Comparison of ENCODE assay signal across 33 cellular contexts in genomic region chr3:44066806-44067205, GRCh38.
DNase-seq lines count a peak whose midpoint lies in the region; ATAC-seq, FAIRE-seq and TF ChIP-seq lines count a peak whose summit lies in the region.
"Had no signal": no experiment of that assay in that cellular context is flagged by ENCODE, and none has a peak within 500 bp of the region (broad histone marks: within the 10 kb centered on the region; RNA-seq: fewer than 3 reads in every experiment).

No MANE protein-coding gene starts in this region.

- no peak for ATAC-seq in HG03045 (IDR thresholded peaks at IDR 0.05; ENCODE audit: unreplicated experiment)
- ATAC-seq: heart left ventricle; sciatic nerve; stimulated activated effector memory CD8-positive, alpha-beta T cell treated with anti-CD3 and anti-CD28 coated beads, Interleukin-12 subunit alpha, Interleukin-12 subunit beta, amount 100 ng/mL, for 72 hours had no signal

- H3K4me3 ChIP-seq in bronchial epithelial cell (ENCODE audit: low read depth, low read length) (no peak overlapping the region), keratinocyte (ENCODE audit: control insufficient read depth in 2 of 3, extremely low read depth in 1 of 3, insufficient read depth in 2 of 3, low read depth in 1 of 3, low read length in 3 of 3) (no peak overlapping the region)
- H3K4me3 ChIP-seq: ascending aorta, GM23248, heart left ventricle, lung, neural progenitor cell, PC-9 had no signal

- no peak overlapping the region for H3K4me3 Mint-ChIP-seq in type B pancreatic cell
- H3K4me3 Mint-ChIP-seq: activated B cell treated with CpG ODN at 0.5 μM for 24 hours; activated naive CD8-positive, alpha-beta T cell treated with anti-CD3 and anti-CD28 coated beads for 36 hours; neural progenitor cell; stimulated activated effector memory CD8-positive, alpha-beta T cell treated with anti-CD3 and anti-CD28 coated beads, Interleukin-12 subunit alpha, Interleukin-12 subunit beta, amount 100 ng/mL, for 72 hours had no signal

- dilution Hi-C loops in keratinocyte (cut with MboI; ENCODE audit: extremely low pct_ligation_motif_present, low sequenced_read_pairs), result no loop called here

- H3K9me3 Mint-ChIP-seq in type B pancreatic cell, result peaks cover 4% of the 10 kb centered on the region
- H3K9me3 Mint-ChIP-seq: activated B cell treated with CpG ODN at 0.5 μM for 24 hours; activated naive CD8-positive, alpha-beta T cell treated with anti-CD3 and anti-CD28 coated beads for 36 hours; neural progenitor cell; stimulated activated effector memory CD8-positive, alpha-beta T cell treated with anti-CD3 and anti-CD28 coated beads, Interleukin-12 subunit alpha, Interleukin-12 subunit beta, amount 100 ng/mL, for 72 hours had no signal

- peaks cover 11% of the 10 kb centered on the region for H3K4me1 ChIP-seq in keratinocyte (ENCODE audit: control insufficient read depth, extremely low read depth, insufficient read depth, low read length)

- H3K27ac ChIP-seq in keratinocyte (ENCODE audit: control insufficient read depth, insufficient read depth, low read length), result no peak overlapping the region
- H3K27ac ChIP-seq: ascending aorta, C4-2B, GM23248, heart left ventricle, HL-60, KMS-11, neural progenitor cell, PC-9 had no signal

- H3K27ac Mint-ChIP-seq in type B pancreatic cell, result no peak overlapping the region
- H3K27ac Mint-ChIP-seq: activated B cell treated with CpG ODN at 0.5 μM for 24 hours; activated naive CD8-positive, alpha-beta T cell treated with anti-CD3 and anti-CD28 coated beads for 36 hours; neural progenitor cell; stimulated activated effector memory CD8-positive, alpha-beta T cell treated with anti-CD3 and anti-CD28 coated beads, Interleukin-12 subunit alpha, Interleukin-12 subunit beta, amount 100 ng/mL, for 72 hours had no signal

- H4K20me1 ChIP-seq in keratinocyte (ENCODE audit: control insufficient read depth, extremely low read depth, insufficient read depth, low read length), result no peaks in the 10 kb centered on the region

- no peak for FAIRE-seq in bronchial epithelial cell (lab: Jason Lieb, UNC)
- FAIRE-seq in keratinocyte (lab: Jason Lieb, UNC), result peak; percentile 76
- FAIRE-seq: endothelial cell of umbilical vein, GM12891 had no signal

- no peaks in the 10 kb centered on the region for H3K36me3 ChIP-seq in bronchial epithelial cell (ENCODE audit: control insufficient read depth, insufficient read depth, low read length)
- H3K36me3 ChIP-seq in keratinocyte (ENCODE audit: control insufficient read depth in 2 of 2, extremely low read depth in 1 of 2, insufficient read depth in 2 of 2, low read length in 2 of 2), result no peaks in the 10 kb centered on the region
- H3K36me3 ChIP-seq: ascending aorta, heart left ventricle, neural progenitor cell had no signal

- peaks cover 2% of the 10 kb centered on the region for H3K9me1 ChIP-seq in keratinocyte (ENCODE audit: control insufficient read depth, extremely low read depth, insufficient read depth, low read length)

- no peak for TF ChIP-seq CTCF in bronchial epithelial cell (IDR thresholded peaks at IDR 0.05; ENCODE audit: insufficient read depth, low read length, severe bottlenecking)
- no peak for TF ChIP-seq CTCF in keratinocyte (optimal IDR thresholded peaks at IDR 0.05 in 1 of 3, IDR thresholded peaks at IDR 0.05 in 1 of 3, conservative IDR thresholded peaks at IDR 0.05 in 1 of 3; ENCODE audit: extremely low read depth in 1 of 3, insufficient read depth in 2 of 3, low read length in 3 of 3)
- TF ChIP-seq CTCF in type B pancreatic cell (conservative IDR thresholded peaks at IDR 0.05), result no peak

- no peak overlapping the region for H2AFZ ChIP-seq in keratinocyte (ENCODE audit: control insufficient read depth, low read length)
- H2AFZ ChIP-seq: GM23248, neural progenitor cell, PC-9 had no signal

- H3K27me3 ChIP-seq in bronchial epithelial cell (ENCODE audit: control insufficient read depth, insufficient read depth, low read length), result no peaks in the 10 kb centered on the region
- H3K27me3 ChIP-seq in keratinocyte (ENCODE audit: control insufficient read depth, extremely low read depth, insufficient read depth, low read length), result no peaks in the 10 kb centered on the region
- H3K27me3 ChIP-seq: ascending aorta, neural progenitor cell had no signal

- H3K9me3 ChIP-seq in keratinocyte (ENCODE audit: control insufficient read depth, low read depth, low read length), result no peaks in the 10 kb centered on the region
- H3K9me3 ChIP-seq: ascending aorta, heart left ventricle had no signal

- peaks cover 30% of the 10 kb centered on the region for H3K27me3 Mint-ChIP-seq in type B pancreatic cell
- H3K27me3 Mint-ChIP-seq: activated B cell treated with CpG ODN at 0.5 μM for 24 hours had no signal

- H3K79me2 ChIP-seq in keratinocyte (ENCODE audit: control insufficient read depth, insufficient read depth, low read length), result no peaks in the 10 kb centered on the region

- peaks cover 19% of the 10 kb centered on the region for H3K4me1 Mint-ChIP-seq in type B pancreatic cell (ENCODE audit: unreplicated experiment)
- H3K4me1 Mint-ChIP-seq: activated B cell treated with CpG ODN at 0.5 μM for 24 hours; activated naive CD8-positive, alpha-beta T cell treated with anti-CD3 and anti-CD28 coated beads for 36 hours; stimulated activated effector memory CD8-positive, alpha-beta T cell treated with anti-CD3 and anti-CD28 coated beads, Interleukin-12 subunit alpha, Interleukin-12 subunit beta, amount 100 ng/mL, for 72 hours had no signal

- no peaks in the 10 kb centered on the region for H3K36me3 Mint-ChIP-seq in type B pancreatic cell
- H3K36me3 Mint-ChIP-seq: activated naive CD8-positive, alpha-beta T cell treated with anti-CD3 and anti-CD28 coated beads for 36 hours; neural progenitor cell; stimulated activated effector memory CD8-positive, alpha-beta T cell treated with anti-CD3 and anti-CD28 coated beads, Interleukin-12 subunit alpha, Interleukin-12 subunit beta, amount 100 ng/mL, for 72 hours had no signal

- H3K9ac ChIP-seq in keratinocyte (ENCODE audit: control insufficient read depth, extremely low read depth, insufficient read depth, low read length), result no peak overlapping the region
- H3K9ac ChIP-seq: GM23248, KMS-11, neural progenitor cell had no signal

- H3K4me2 ChIP-seq in keratinocyte (ENCODE audit: control insufficient read depth, extremely low read depth, insufficient read depth, low read depth, low read length), result no peak overlapping the region
- H3K4me2 ChIP-seq: KMS-11, neural progenitor cell, PC-9 had no signal

- DNase-seq in M059J (ENCODE audit: low read depth), result peak; percentile 79
- peak; percentile 13 for DNase-seq in bronchial epithelial cell (ENCODE audit: low read depth)
- no peak for DNase-seq in keratinocyte (ENCODE audit: low read depth, low spot score)
- DNase-seq in type B pancreatic cell (ENCODE audit: extremely low spot score, unreplicated experiment), result peak; percentile 27
- DNase-seq in NCI-H2171 treated with DMSO at 0.1 percent for 48 hours (lab: John Stamatoyannopoulos, UW), result no peak
- DNase-seq in activated CD8-positive, alpha-beta memory T cell treated with anti-CD3 and anti-CD28 coated beads, Interleukin-2, amount 50 U/mL, for 4 hours, result no peak
- DNase-seq: activated B cell treated with CpG ODN at 0.5 μM for 24 hours; activated CD4-positive, alpha-beta T cell treated with anti-CD3 and anti-CD28 coated beads, Interleukin-2, amount 50 U/mL, for 1 hour; activated naive CD8-positive, alpha-beta T cell treated with anti-CD3 and anti-CD28 coated beads for 36 hours; Calu3; central memory CD4-positive, alpha-beta T cell; DMS79 treated with DMSO at 0.1 percent for 48 hours; GM23248; heart left ventricle; NCI-H1694; NCI-H510A treated with DMSO at 0.1 percent for 48 hours; NK-92 treated with Interleukin-12 subunit alpha and Interleukin-12 subunit beta, amount 100 ng/mL, for 24 hours; PC-9; SIG-M5; stimulated activated CD4-positive, alpha-beta T cell treated with anti-CD3 and anti-CD28 coated beads, Interleukin-4, amount 100 ng/mL, for 24 hours; substantia nigra; T1000 had no signal

Comparison
In these comparisons a context has a peak if more than half of its experiments do, and no peak if none do; other contexts are left out.
1. DNase-seq: peak in M059J (single experiment), bronchial epithelial cell (single experiment) and type B pancreatic cell (single experiment); none in keratinocyte (single experiment), NCI-H2171 treated with DMSO at 0.1 percent for 48 hours (single experiment) and activated CD8-positive, alpha-beta memory T cell treated with anti-CD3 and anti-CD28 coated beads, Interleukin-2, amount 50 U/mL, for 4 hours (single experiment).